In the genomic region with DNA sequence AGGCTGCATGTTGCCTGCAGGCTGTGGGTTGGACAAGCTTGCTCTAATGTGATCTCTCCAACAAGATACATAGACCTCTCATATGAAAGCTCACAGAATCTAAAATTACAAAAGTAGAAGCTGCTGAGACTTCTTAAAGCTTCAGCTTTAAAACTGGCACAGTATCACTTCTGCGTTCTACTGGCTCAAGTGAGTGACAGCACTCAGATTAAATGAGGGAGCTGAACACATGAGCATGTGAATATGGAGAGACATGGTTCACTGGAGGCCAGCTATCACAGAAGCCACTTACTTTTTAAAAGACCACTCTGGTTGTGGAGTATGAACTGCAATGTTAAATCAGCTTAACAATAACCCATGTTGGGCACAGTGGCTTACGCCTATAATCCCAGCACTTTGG, we compare ENCODE assay signal across 1 cellular context.
TF ChIP-seq lines count a peak whose summit lies in the region.

No MANE protein-coding gene starts in this region.

TF ChIP-seq in GM12878, 131 proteins besides CTCF, POLR2A, EP300 and RAD21 (continued from another document):
- TF ChIP-seq, protein P1, sequence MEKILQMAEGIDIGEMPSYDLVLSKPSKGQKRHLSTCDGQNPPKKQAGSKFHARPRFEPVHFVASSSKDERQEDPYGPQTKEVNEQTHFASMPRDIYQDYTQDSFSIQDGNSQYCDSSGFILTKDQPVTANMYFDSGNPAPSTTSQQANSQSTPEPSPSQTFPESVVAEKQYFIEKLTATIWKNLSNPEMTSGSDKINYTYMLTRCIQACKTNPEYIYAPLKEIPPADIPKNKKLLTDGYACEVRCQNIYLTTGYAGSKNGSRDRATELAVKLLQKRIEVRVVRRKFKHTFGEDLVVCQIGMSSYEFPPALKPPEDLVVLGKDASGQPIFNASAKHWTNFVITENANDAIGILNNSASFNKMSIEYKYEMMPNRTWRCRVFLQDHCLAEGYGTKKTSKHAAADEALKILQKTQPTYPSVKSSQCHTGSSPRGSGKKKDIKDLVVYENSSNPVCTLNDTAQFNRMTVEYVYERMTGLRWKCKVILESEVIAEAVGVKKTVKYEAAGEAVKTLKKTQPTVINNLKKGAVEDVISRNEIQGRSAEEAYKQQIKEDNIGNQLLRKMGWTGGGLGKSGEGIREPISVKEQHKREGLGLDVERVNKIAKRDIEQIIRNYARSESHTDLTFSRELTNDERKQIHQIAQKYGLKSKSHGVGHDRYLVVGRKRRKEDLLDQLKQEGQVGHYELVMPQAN (conservative IDR thresholded peaks at IDR 0.05): no peak
- TF ChIP-seq, protein P2, sequence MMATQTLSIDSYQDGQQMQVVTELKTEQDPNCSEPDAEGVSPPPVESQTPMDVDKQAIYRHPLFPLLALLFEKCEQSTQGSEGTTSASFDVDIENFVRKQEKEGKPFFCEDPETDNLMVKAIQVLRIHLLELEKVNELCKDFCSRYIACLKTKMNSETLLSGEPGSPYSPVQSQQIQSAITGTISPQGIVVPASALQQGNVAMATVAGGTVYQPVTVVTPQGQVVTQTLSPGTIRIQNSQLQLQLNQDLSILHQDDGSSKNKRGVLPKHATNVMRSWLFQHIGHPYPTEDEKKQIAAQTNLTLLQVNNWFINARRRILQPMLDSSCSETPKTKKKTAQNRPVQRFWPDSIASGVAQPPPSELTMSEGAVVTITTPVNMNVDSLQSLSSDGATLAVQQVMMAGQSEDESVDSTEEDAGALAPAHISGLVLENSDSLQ (IDR thresholded peaks at IDR 0.05): peak; percentile 63; the same call in 1 of the 2 replicates
